ENCODE assay signal across 8 cellular contexts in the genomic region with DNA sequence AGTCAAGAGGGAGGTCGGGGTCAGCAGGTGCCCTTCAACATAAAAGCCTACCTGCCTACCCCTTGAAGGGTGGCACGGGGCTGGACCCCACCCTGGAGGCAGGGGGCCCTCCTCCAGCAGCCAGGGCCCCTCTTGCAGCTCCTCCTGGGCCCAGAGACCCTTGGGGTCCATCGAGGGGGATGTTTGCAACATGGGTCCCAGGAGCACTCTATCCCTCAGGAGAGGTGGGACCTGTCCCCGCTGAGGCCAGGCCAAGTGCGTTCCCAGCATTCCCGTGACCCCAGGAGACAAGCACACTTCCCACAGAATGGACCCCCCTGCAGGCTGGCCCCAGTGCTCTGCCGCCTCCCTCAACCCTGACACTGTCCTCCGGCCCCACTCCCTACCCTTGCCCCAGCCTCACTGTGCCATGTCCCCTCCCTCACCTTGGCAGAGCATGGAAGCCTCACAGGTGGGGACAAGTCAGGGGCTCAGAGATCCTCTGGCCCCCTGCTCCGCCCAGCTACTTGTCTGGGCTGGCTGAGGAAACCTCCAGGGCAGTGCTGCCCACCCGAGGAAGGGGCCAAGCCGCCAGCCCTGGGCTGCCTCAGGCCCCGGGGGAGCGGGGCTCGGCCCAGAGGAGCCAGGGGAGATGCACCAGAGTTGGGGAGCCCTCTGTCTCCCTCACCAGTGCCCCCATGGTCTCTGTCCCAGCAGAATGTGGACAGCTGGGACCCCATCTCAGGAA. TPM values are rescaled to one million over a fixed set of nuclear protein-coding genes. Genes with fewer than 3 reads are reported as not detected.
A peak's percentile ranks its signal among the peaks of the same experiment; 100 is the strongest.
DNase-seq lines count a peak whose midpoint lies in the region; ATAC-seq and TF ChIP-seq lines count a peak whose summit lies in the region.

No MANE protein-coding gene starts in this region.

- H3K36me3 ChIP-seq in mesodermal cell (ENCODE audit: control insufficient read depth, insufficient read depth, low read length): peaks cover 43% of the 10 kb centered on the region
- H3K36me3 ChIP-seq in thyroid gland: peaks cover 5% of the 10 kb centered on the region in 2 donors

- no peak for ATAC-seq in activated T-cell treated with anti-CD3 and anti-CD28 coated beads, Interleukin-2, amount 50 U/mL, for 72 hours (replicated peaks in 1 of 2)
- ATAC-seq in HG02571 (IDR thresholded peaks at IDR 0.05; ENCODE audit: unreplicated experiment): no peak

- H3K27ac ChIP-seq in mesodermal cell (ENCODE audit: low read depth, low read length, severe bottlenecking) (no peak overlapping the region), thyroid gland (peak overlapping the region; percentile 91 to 96 (median 91))

- no peaks in the 10 kb centered on the region for H3K36me3 Mint-ChIP-seq in activated T-cell treated with anti-CD3 and anti-CD28 coated beads, Interleukin-2, amount 50 U/mL, for 24 hours (ENCODE audit: low read depth)
- H3K36me3 Mint-ChIP-seq in activated T-cell treated with anti-CD3 and anti-CD28 coated beads, Interleukin-2, amount 50 U/mL, for 72 hours (ENCODE audit: insufficient read depth in 2 of 2): no peaks in the 10 kb centered on the region

- peak overlapping the region; percentile 73 for H3K4me3 Mint-ChIP-seq in activated T-cell treated with anti-CD3 and anti-CD28 coated beads, Interleukin-2, amount 50 U/mL, for 24 hours
- no peak overlapping the region for H3K4me3 Mint-ChIP-seq in activated T-cell treated with anti-CD3 and anti-CD28 coated beads, Interleukin-2, amount 50 U/mL, for 72 hours

- H3K4me1 ChIP-seq in mesodermal cell (ENCODE audit: control insufficient read depth, insufficient read depth, low read length, poor library complexity, severe bottlenecking) (peaks cover 18% of the 10 kb centered on the region), thyroid gland (peaks cover 74 to 75% of the 10 kb centered on the region in 2 donors)

- no peaks in the 10 kb centered on the region for H3K27me3 Mint-ChIP-seq in activated T-cell treated with anti-CD3 and anti-CD28 coated beads, Interleukin-2, amount 50 U/mL, for 24 hours
- H3K27me3 Mint-ChIP-seq in activated T-cell treated with anti-CD3 and anti-CD28 coated beads, Interleukin-2, amount 50 U/mL, for 72 hours (ENCODE audit: low read depth): no peaks in the 10 kb centered on the region

- peaks cover 14% of the 10 kb centered on the region for H3K4me1 Mint-ChIP-seq in activated T-cell treated with anti-CD3 and anti-CD28 coated beads, Interleukin-2, amount 50 U/mL, for 24 hours (ENCODE audit: low read depth)
- no peaks in the 10 kb centered on the region for H3K4me1 Mint-ChIP-seq in activated T-cell treated with anti-CD3 and anti-CD28 coated beads, Interleukin-2, amount 50 U/mL, for 72 hours (ENCODE audit: low read depth)

- H3K9me3 ChIP-seq in mesodermal cell (ENCODE audit: control insufficient read depth, low read length): no peaks in the 10 kb centered on the region
- H3K9me3 ChIP-seq in thyroid gland: no peaks in the 10 kb centered on the region

- no peak overlapping the region for H3K27ac Mint-ChIP-seq in activated T-cell treated with anti-CD3 and anti-CD28 coated beads, Interleukin-2, amount 50 U/mL, for 24 hours
- H3K27ac Mint-ChIP-seq in activated T-cell treated with anti-CD3 and anti-CD28 coated beads, Interleukin-2, amount 50 U/mL, for 72 hours: no peak overlapping the region

- H3K9me3 Mint-ChIP-seq in activated T-cell treated with anti-CD3 and anti-CD28 coated beads, Interleukin-2, amount 50 U/mL, for 24 hours: no peaks in the 10 kb centered on the region
- H3K9me3 Mint-ChIP-seq in activated T-cell treated with anti-CD3 and anti-CD28 coated beads, Interleukin-2, amount 50 U/mL, for 72 hours: no peaks in the 10 kb centered on the region

- TF ChIP-seq POLR2A in thyroid gland (IDR thresholded peaks at IDR 0.05): no peak

- no peak for TF ChIP-seq CTCF in choroid plexus epithelial cell (conservative IDR thresholded peaks at IDR 0.05; ENCODE audit: low read depth, low read length)
- no peak for TF ChIP-seq CTCF in thyroid gland (IDR thresholded peaks at IDR 0.05)

- intact Hi-C loops in thyroid gland (cut with DNase I): loop anchor here (5.0 kb wide), 1 partner anchor 158 kb away; the partner anchor contains the start of genes CFAP99 and ZFYVE28

- peak overlapping the region; percentile 91 for H3K4me3 ChIP-seq in choroid plexus epithelial cell (ENCODE audit: low read depth, low read length)
- peak overlapping the region; percentile 83 for H3K4me3 ChIP-seq in mesodermal cell (ENCODE audit: extremely low read depth, insufficient read depth, low read length, poor library complexity, severe bottlenecking)
- H3K4me3 ChIP-seq in thyroid gland (replicated peaks in 1 of 3): peak overlapping the region in 1 of 3 donors; percentile 14

- WGBS in mesodermal cell (ENCODE audit: insufficient coverage in 2 of 2), 2 experiments: 92 to 95% methylated on average over 10 to 12 of the region's 14 CpGs
- 70 to 77% methylated on average over 6 to 12 of the region's 14 CpGs for WGBS in thyroid gland, 2 donors

- peak; percentile 28 for DNase-seq in activated T-cell treated with anti-CD3 and anti-CD28 coated beads, Interleukin-2, amount 50 U/mL, for 24 hours
- no peak for DNase-seq in activated T-cell treated with anti-CD3 and anti-CD28 coated beads, Interleukin-2, amount 50 U/mL, for 72 hours
- DNase-seq in choroid plexus epithelial cell (ENCODE audit: low read depth): no peak
- peak in 1 of 2 donors; percentile 2 for DNase-seq in thyroid gland
- DNase-seq in SHP77 treated with DMSO at 0.1 percent for 48 hours (lab: John Stamatoyannopoulos, UW): no peak
- DNase-seq in globus pallidus (ENCODE audit: low spot score): no peak

- H3K27me3 ChIP-seq in thyroid gland: no peaks in the 10 kb centered on the region

RNA-seq across cellular contexts. Expression of gene MXD4, which starts 2.2 kb away (rescaled TPM):
- total RNA-seq in activated T-cell treated with anti-CD3 and anti-CD28 coated beads, Interleukin-2, amount 50 U/mL, for 72 hours: 10 to 100 TPM; 10.1 to 11.3 TPM
- polyA plus RNA-seq in mesodermal cell (2013, experiment 1 of 2): 61.6 TPM
- polyA plus RNA-seq in mesodermal cell (2013, experiment 2 of 2): 58.8 TPM
- 100 to 1,000 TPM in 1 of 4 donors, 10 to 100 TPM in 3; 48.1 to 102 (median 61.9) TPM for total RNA-seq in thyroid gland

RNA-seq across cellular contexts. Expression of gene HAUS3, which starts 17.8 kb away (rescaled TPM):
- total RNA-seq in activated T-cell treated with anti-CD3 and anti-CD28 coated beads, Interleukin-2, amount 50 U/mL, for 72 hours: 10 to 100 TPM; 21.0 to 21.7 TPM
- 12.6 TPM for polyA plus RNA-seq in mesodermal cell (2013, experiment 1 of 2)
- 16.1 TPM for polyA plus RNA-seq in mesodermal cell (2013, experiment 2 of 2)
- total RNA-seq in thyroid gland: 10 to 100 TPM; 13.0 to 30.0 (median 17.0) TPM

RNA-seq across cellular contexts. Expression of gene POLN, which starts 17.8 kb away (rescaled TPM):
- 1 to 10 TPM; 4.6 TPM for total RNA-seq in activated T-cell treated with anti-CD3 and anti-CD28 coated beads, Interleukin-2, amount 50 U/mL, for 72 hours
- polyA plus RNA-seq in mesodermal cell (2013, experiment 1 of 2): 3.1 TPM
- 1.0 TPM for polyA plus RNA-seq in mesodermal cell (2013, experiment 2 of 2)
- 1 to 10 TPM; 1.5 to 5.4 (median 3.0) TPM for total RNA-seq in thyroid gland

Comparison
In these comparisons a context has a peak if more than half of its experiments do, and no peak if none do; other contexts are left out.
1. RNA of gene MXD4, which starts 2.2 kb away (total RNA-seq): 48.1 to 102 TPM in thyroid gland; 10.1 to 11.3 TPM in activated T-cell treated with anti-CD3 and anti-CD28 coated beads, Interleukin-2, amount 50 U/mL, for 72 hours; every median in the first group is over 4 times any median in the second.